Comparison of ENCODE assay signal across 25 cellular contexts in the genomic region with DNA sequence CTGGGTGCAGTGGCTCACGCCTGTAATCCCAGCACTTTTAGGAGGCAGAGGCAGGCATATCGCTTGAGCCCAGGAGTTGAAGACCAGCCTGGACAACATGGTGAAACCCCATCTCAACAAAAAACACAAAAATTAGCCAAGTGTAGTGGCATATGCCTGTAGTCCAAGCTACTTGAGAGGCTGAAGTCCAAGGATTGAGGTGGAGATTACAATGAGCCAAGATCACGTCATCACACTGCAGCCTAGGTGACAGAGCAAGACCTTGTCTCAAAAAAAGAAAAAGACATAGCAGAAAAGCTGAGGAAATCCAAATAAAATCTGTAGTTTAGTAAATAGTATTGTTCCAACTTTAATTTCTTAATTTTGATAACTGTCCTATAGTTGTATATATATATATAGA. TPM values are rescaled to one million over a fixed set of nuclear protein-coding genes. Genes with fewer than 3 reads are reported as not detected.
DNase-seq lines count a peak whose midpoint lies in the region; ATAC-seq, FAIRE-seq and TF ChIP-seq lines count a peak whose summit lies in the region.
"Had no signal": no experiment of that assay in that cellular context is flagged by ENCODE, and none has a peak within 500 bp of the region (broad histone marks: within the 10 kb centered on the region; RNA-seq: fewer than 3 reads in every experiment).

No MANE protein-coding gene starts in this region.

- DNase-seq in right lobe of liver (no peak), HepG2 (ENCODE audit: low spot score) (no peak), K562 (ENCODE audit: extremely low read depth in 1 of 4, low spot score in 3 of 4) (no peak), pancreas (peak in 1 of 6 donors; percentile 14), H54 (ENCODE audit: insufficient read length, low spot score) (no peak), DMS79 treated with DMSO at 0.1 percent for 48 hours (lab: John Stamatoyannopoulos, UW) (no peak)
- peak; percentile 12 for DNase-seq in stimulated activated CD8-positive, alpha-beta memory T cell treated with anti-CD3 and anti-CD28 coated beads, Interleukin-4, amount 100 ng/mL, for 48 hours
- DNase-seq: 8988T; ACHN; AML-193; BE2C; CD4-positive, alpha-beta T cell; CD8-positive, alpha-beta memory T cell; DMS 273 treated with DMSO at 0.1 percent for 48 hours; DMS79; GF-D8; H9 had no signal

- FAIRE-seq in HepG2 (lab: Jason Lieb, UNC) (no peak), K562 (lab: Jason Lieb, UNC) (no peak), pancreas (lab: Jason Lieb, UNC) (no peak), H54 (lab: Jason Lieb, UNC) (no peak)
- FAIRE-seq: A549, D721Med, GM12891, GM18507, H1 had no signal

- H3K36me3 ChIP-seq in right lobe of liver, result no peaks in the 10 kb centered on the region
- peaks cover 0 to 3% of the 10 kb centered on the region in 2 experiments; a peak in 1 of 5 replicates for H3K36me3 ChIP-seq in HepG2 (replicated peaks in 1 of 2; ENCODE audit: control insufficient read depth in 1 of 2, insufficient read depth in 2 of 2, low read length in 2 of 2)
- peaks cover 22% of the 10 kb centered on the region for H3K36me3 ChIP-seq in K562 (ENCODE audit: control insufficient read depth, insufficient read depth, low read length)
- no peaks in the 10 kb centered on the region for H3K36me3 ChIP-seq in pancreas

- TF ChIP-seq POLR2A in right lobe of liver (IDR thresholded peaks at IDR 0.05), result no peak
- TF ChIP-seq POLR2A in HepG2 (IDR thresholded peaks at IDR 0.05; ENCODE audit: insufficient read depth in 1 of 2, low read depth in 2 of 2, low read length in 2 of 2), result no peak
- no peak for TF ChIP-seq POLR2A in K562 (conservative IDR thresholded peaks at IDR 0.05)
- no peak for TF ChIP-seq POLR2A in H54 (IDR thresholded peaks at IDR 0.05; ENCODE audit: low read depth, low read length)

- peaks cover 4% of the 10 kb centered on the region for H3K79me2 ChIP-seq in HepG2 (ENCODE audit: insufficient read depth, low read length)
- H3K79me2 ChIP-seq in K562 (ENCODE audit: control insufficient read depth, insufficient read depth, low read length), result peaks cover 27% of the 10 kb centered on the region

- ATAC-seq in right lobe of liver (peak in 3 of 4 donors; percentile 36 to 57 (median 50)), HepG2 (no peak), K562 (peak; percentile 44), pancreas (peak; percentile 73 to 90 (median 80)), GM18861 (IDR thresholded peaks at IDR 0.05; ENCODE audit: unreplicated experiment) (no peak)
- ATAC-seq: A549, HCT116 had no signal

- H3K9ac ChIP-seq in HepG2 (ENCODE audit: insufficient read depth, low read depth, low read length) (no peak overlapping the region), K562 (ENCODE audit: insufficient read depth in 1 of 2, low read depth in 2 of 2, low read length in 2 of 2) (no peak overlapping the region)
- H3K9ac ChIP-seq: BLaER1 treated with 17β-estradiol and CSF1 and Interleukin-3, amounts not matched to agents 10 nM and 100 nM had no signal

- POLR2A ChIA-PET in HepG2 (lab: Yijun Ruan, JAX) (no interaction called here), K562 (lab: Yijun Ruan, JAX) (interaction anchor here (1.5 kb wide), 1 partner anchor 10 kb away, joined by 15 read pairs; no protein-coding TSS in a partner anchor)

- no peaks in the 10 kb centered on the region for H4K20me1 ChIP-seq in HepG2 (ENCODE audit: insufficient read depth, low read length)
- H4K20me1 ChIP-seq in K562 (replicated peaks; ENCODE audit: control insufficient read depth, insufficient read depth, low read length), result no peaks in the 10 kb centered on the region; the same call in 1 of the 2 replicates

- H2AFZ ChIP-seq in HepG2 (ENCODE audit: low read length) (no peak overlapping the region), K562 (ENCODE audit: low read depth, low read length) (no peak overlapping the region)

- in situ Hi-C loops in HepG2 (cut with HindIII; ENCODE audit: extremely low pct_ligation_motif_present, low pct_unique_long_range_greater_than_20kb), result no loop called here
- in situ Hi-C loops in K562 (cut with MboI), result no loop called here

- no peak overlapping the region for H3K27ac ChIP-seq in right lobe of liver
- no peak overlapping the region for H3K27ac ChIP-seq in HepG2 (ENCODE audit: extremely low read length, insufficient read depth, low read length)
- no peak overlapping the region for H3K27ac ChIP-seq in K562 (ENCODE audit: extremely low read depth, low read depth, low read length)
- H3K27ac ChIP-seq in pancreas, result no peak overlapping the region
- H3K27ac ChIP-seq: A549; BLaER1 treated with 17β-estradiol and CSF1 and Interleukin-3, amounts not matched to agents 10 nM and 100 nM had no signal

- TF ChIP-seq EP300 in HepG2 (IDR thresholded peaks at IDR 0.05; ENCODE audit: low read depth in 2 of 2, low read length in 2 of 2), result no peak
- no peak for TF ChIP-seq EP300 in HepG2 (CRISPR knock-in tag; IDR thresholded peaks at IDR 0.05; ENCODE audit: borderline replicate concordance)
- no peak for TF ChIP-seq EP300 in K562 (IDR thresholded peaks at IDR 0.05; ENCODE audit: low read length)

- CTCF ChIA-PET in HepG2 (lab: Yijun Ruan, JAX; ENCODE audit: low intra/inter-chr PET ratio, low total read pairs), result no interaction called here
- CTCF ChIA-PET in K562 (lab: Yijun Ruan, JAX; ENCODE audit: low intra/inter-chr PET ratio), result interaction anchor here (0.5 kb wide), 1 partner anchor 575 kb away, joined by 3 read pairs; no protein-coding TSS in a partner anchor

- no peaks in the 10 kb centered on the region for H3K9me1 ChIP-seq in K562 (ENCODE audit: control insufficient read depth, insufficient read depth, low read length)

- BruUV-seq in HepG2 (replicated peaks; lab: Mats Ljungman, UMichigan) (no TSS peak), K562 (replicated peaks; lab: Mats Ljungman, UMichigan) (no TSS peak)

- H3K27me3 ChIP-seq in right lobe of liver (no peaks in the 10 kb centered on the region), HepG2 (ENCODE audit: control insufficient read depth in 1 of 2, insufficient read depth in 2 of 2, low read length in 2 of 2) (no peaks in the 10 kb centered on the region), K562 (ENCODE audit: control insufficient read depth in 2 of 2, insufficient read depth in 2 of 2, low read length in 2 of 2) (no peaks in the 10 kb centered on the region), pancreas (no peaks in the 10 kb centered on the region)
- H3K27me3 ChIP-seq: BE2C; BLaER1 treated with 17β-estradiol and CSF1 and Interleukin-3, amounts not matched to agents 10 nM and 100 nM had no signal

- H3K9me3 ChIP-seq in right lobe of liver, result no peaks in the 10 kb centered on the region
- H3K9me3 ChIP-seq in HepG2 (ENCODE audit: low read length), result no peaks in the 10 kb centered on the region
- no peaks in the 10 kb centered on the region for H3K9me3 ChIP-seq in K562 (replicated peaks; ENCODE audit: control insufficient read depth, insufficient read depth, low read depth, low read length)
- H3K9me3 ChIP-seq in pancreas, result no peaks in the 10 kb centered on the region
- H3K9me3 ChIP-seq: A549; BE2C; BLaER1 treated with 17β-estradiol and CSF1 and Interleukin-3, amounts not matched to agents 10 nM and 100 nM had no signal

- 76% methylated on average over 3 of the region's 3 CpGs for WGBS in right lobe of liver (ENCODE audit: insufficient coverage, low coverage, low lambda C conversion rate, missing lambda C conversion rate)
- 85% methylated on average over 3 of the region's 3 CpGs for WGBS in HepG2 (ENCODE audit: low lambda C conversion rate)
- 77% methylated on average over 3 of the region's 3 CpGs for WGBS in K562 (ENCODE audit: insufficient coverage, low coverage, missing lambda C conversion rate)
- 67 to 77% methylated on average over 3 of the region's 3 CpGs for WGBS in pancreas, 2 donors

- intact Hi-C loops in right lobe of liver (cut with DNase I), result no loop called here
- intact Hi-C loops in HepG2 (cut with micrococcal nuclease; ENCODE audit: unreplicated experiment), result no loop called here
- intact Hi-C loops in K562 (cut with micrococcal nuclease), result no loop called here
- intact Hi-C loops in pancreas (cut with DNase I), result no loop called here

- H3K4me1 ChIP-seq in right lobe of liver (no peaks in the 10 kb centered on the region), HepG2 (ENCODE audit: insufficient read depth, low read length) (no peaks in the 10 kb centered on the region; the same call in 1 of the 2 replicates), K562 (replicated peaks in 1 of 2; ENCODE audit: control insufficient read depth in 2 of 2, insufficient read depth in 2 of 2, low read length in 2 of 2) (peaks cover 0 to 12% of the 10 kb centered on the region in 2 experiments; a peak in 2 of 5 replicates), pancreas (no peaks in the 10 kb centered on the region)
- H3K4me1 ChIP-seq: BE2C had no signal

- TF ChIP-seq CTCF in right lobe of liver (IDR thresholded peaks at IDR 0.05), result no peak
- no peak for TF ChIP-seq CTCF in HepG2 (CRISPR knock-in tag; IDR thresholded peaks at IDR 0.05)
- TF ChIP-seq CTCF in K562 (IDR thresholded peaks at IDR 0.05 in 2 of 3, conservative IDR thresholded peaks at IDR 0.05 in 1 of 3; ENCODE audit: insufficient read depth in 2 of 3, low read depth in 1 of 3, low read length in 3 of 3), result no peak
- TF ChIP-seq CTCF in pancreas (IDR thresholded peaks at IDR 0.05), result no peak

- H3K4me2 ChIP-seq in HepG2 (ENCODE audit: low read depth, low read length), result no peak overlapping the region
- H3K4me2 ChIP-seq in K562 (ENCODE audit: insufficient read depth, low read length), result no peak overlapping the region
- H3K4me2 ChIP-seq: A549; BLaER1 treated with 17β-estradiol and CSF1 and Interleukin-3, amounts not matched to agents 10 nM and 100 nM had no signal

- H3K4me3 ChIP-seq in right lobe of liver, result no peak overlapping the region
- H3K4me3 ChIP-seq in HepG2 (replicated peaks in 1 of 3; ENCODE audit: insufficient read depth in 1 of 3, low read depth in 2 of 3, low read length in 3 of 3), result no peak overlapping the region
- no peak overlapping the region for H3K4me3 ChIP-seq in K562
- H3K4me3 ChIP-seq in pancreas, result no peak overlapping the region
- H3K4me3 ChIP-seq: A549; BLaER1 treated with 17β-estradiol and CSF1 and Interleukin-3, amounts not matched to agents 10 nM and 100 nM had no signal

- TF ChIP-seq RAD21 in HepG2 (CRISPR knock-in tag; IDR thresholded peaks at IDR 0.05), result no peak
- TF ChIP-seq RAD21 in K562 (CRISPR knock-in tag; conservative IDR thresholded peaks at IDR 0.05 in 1 of 2, IDR thresholded peaks at IDR 0.05 in 1 of 2), result no peak

RNA-seq across cellular contexts. Expression of a gene that starts 11.5 kb away (rescaled TPM):
- 10 to 100 TPM; 13.9 to 24.3 (median 17.6) TPM for total RNA-seq in right lobe of liver
- 15.3 and 16.5 TPM in 2 replicates for total RNA-seq in HepG2 (2016; rRNA removed; fragmentation: Illumina TruSeq; extraction: Trizol)
- 19.6 and 20.3 TPM in 2 replicates for total RNA-seq in HepG2 (2016; cell fraction: cytosol; rRNA removed; fragmentation: Illumina TruSeq; extraction: Trizol; ENCODE audit: low read depth)
- total RNA-seq in HepG2 (2016; cell fraction: insoluble cytoplasmic fraction; rRNA removed; fragmentation: Illumina TruSeq; extraction: Trizol), result 14.4 and 14.8 TPM in 2 replicates
- total RNA-seq in HepG2 (2016; cell fraction: membrane; rRNA removed; fragmentation: Illumina TruSeq; extraction: Trizol), result 9.8 and 10.0 TPM in 2 replicates
- total RNA-seq in HepG2 (2016; cell fraction: nucleus; rRNA removed; fragmentation: Illumina TruSeq; extraction: Trizol), result 33.1 and 33.8 TPM in 2 replicates
- 9.2 and 10.2 TPM in 2 replicates for polyA plus RNA-seq in HepG2 (2011; rRNA removed)
- polyA plus RNA-seq in HepG2 (2011; cell fraction: cytosol; rRNA removed), result 6.4 and 7.0 TPM in 2 replicates
- polyA plus RNA-seq in HepG2 (2011; cell fraction: nucleus; rRNA removed), result 25.8 and 26.9 TPM in 2 replicates
- 9.5 and 10.7 TPM in 2 replicates for polyA plus RNA-seq in HepG2 (2012)
- 0.15 and 0.16 TPM in 2 replicates for polyA plus RNA-seq in HepG2 (2016; cell fraction: cytosol; fragmentation: Illumina TruSeq; extraction: Trizol; ENCODE audit: low read depth)
- polyA plus RNA-seq in HepG2 (2016; cell fraction: insoluble cytoplasmic fraction; fragmentation: Illumina TruSeq; extraction: Trizol; ENCODE audit: low read depth), result 4.2 and 5.1 TPM in 2 replicates
- polyA plus RNA-seq in HepG2 (2016; cell fraction: membrane; fragmentation: Illumina TruSeq; extraction: Trizol; ENCODE audit: low read depth), result 0.31 and 0.43 TPM in 2 replicates
- 17.2 and 21.7 TPM in 2 replicates for polyA plus RNA-seq in HepG2 (2016; cell fraction: nucleus; fragmentation: Illumina TruSeq; extraction: Trizol; ENCODE audit: insufficient read depth, low read depth)
- polyA minus RNA-seq in HepG2 (2011; rRNA and poly(A)+ RNA removed; ENCODE audit: low replicate concordance), result 27.4 and 50.2 TPM in 2 replicates
- polyA minus RNA-seq in HepG2 (2011; cell fraction: cytosol; rRNA and poly(A)+ RNA removed), result 12.0 and 13.7 TPM in 2 replicates
- 67.2 and 85.5 TPM in 2 replicates for polyA minus RNA-seq in HepG2 (2011; cell fraction: nucleus; rRNA and poly(A)+ RNA removed)
- total RNA-seq in K562 (2011; cell fraction: chromatin; rRNA removed; ENCODE audit: low replicate concordance), result 72.5 and 248 TPM in 2 replicates
- 35.7 and 56.7 TPM in 2 replicates for total RNA-seq in K562 (2011; cell fraction: nucleolus; rRNA removed)
- 84.0 and 86.9 TPM in 2 replicates for total RNA-seq in K562 (2011; cell fraction: nucleoplasm; rRNA removed)
- 10.7 and 12.7 TPM in 2 replicates for total RNA-seq in K562 (2014; rRNA removed)
- 17.2 and 19.1 TPM in 2 replicates for total RNA-seq in K562 (2014; rRNA removed; fragmentation: Illumina TruSeq; extraction: Trizol)
- total RNA-seq in K562 (2015; rRNA removed; fragmentation: Illumina TruSeq; extraction: Trizol), result 23.3 and 24.2 TPM in 2 replicates
- total RNA-seq in K562 (2021), result 20.2 and 22.7 TPM in 2 replicates
- polyA plus RNA-seq in K562 (2011; rRNA removed), result 16.7 and 18.6 TPM in 2 replicates
- polyA plus RNA-seq in K562 (2011; cell fraction: cytosol; rRNA removed), result 9.3 and 12.1 TPM in 2 replicates
- polyA plus RNA-seq in K562 (2011; cell fraction: nucleus; rRNA removed), result 36.7 and 37.9 TPM in 2 replicates
- polyA plus RNA-seq in K562 (2012), result 8.7 and 11.7 TPM in 2 replicates
- polyA plus RNA-seq in K562 (2014; fragmentation: Illumina TruSeq; extraction: Trizol), result 11.9 and 14.6 TPM in 2 replicates
- 1 to 10 TPM; 2.0 to 6.0 TPM for polyA plus RNA-seq in K562 (2014; fragmentation: Nextera tagmentation; extraction: Ambion mirVana)
- 8.8 and 11.4 TPM in 2 replicates for polyA plus RNA-seq in K562 (2014; rRNA removed)
- polyA minus RNA-seq in K562 (2011; rRNA and poly(A)+ RNA removed), result 54.6 and 68.2 TPM in 2 replicates
- 15.4 and 19.6 TPM in 2 replicates for polyA minus RNA-seq in K562 (2011; cell fraction: cytosol; rRNA and poly(A)+ RNA removed)
- polyA minus RNA-seq in K562 (2011; cell fraction: nucleus; rRNA and poly(A)+ RNA removed), result 38.5 and 74.9 TPM in 2 replicates
- total RNA-seq in pancreas, result 10 to 100 TPM; 21.2 to 38.6 (median 24.8) TPM
- 1 to 10 TPM; 6.2 to 7.8 TPM for polyA plus RNA-seq in pancreas

RNA-seq across cellular contexts. Expression of a gene that starts 35.9 kb away (rescaled TPM):
- total RNA-seq in right lobe of liver, result 10 to 100 TPM in 5 of 6 experiments, 1 to 10 TPM in 1; 9.5 to 22.0 (median 16.7) TPM
- 12.1 and 25.3 TPM in 2 replicates for total RNA-seq in HepG2 (2016; rRNA removed; fragmentation: Illumina TruSeq; extraction: Trizol)
- 10.5 and 12.0 TPM in 2 replicates for total RNA-seq in HepG2 (2016; cell fraction: cytosol; rRNA removed; fragmentation: Illumina TruSeq; extraction: Trizol; ENCODE audit: low read depth)
- 9.2 and 25.2 TPM in 2 replicates for total RNA-seq in HepG2 (2016; cell fraction: insoluble cytoplasmic fraction; rRNA removed; fragmentation: Illumina TruSeq; extraction: Trizol)
- total RNA-seq in HepG2 (2016; cell fraction: membrane; rRNA removed; fragmentation: Illumina TruSeq; extraction: Trizol), result 7.8 and 8.3 TPM in 2 replicates
- 34.8 and 45.0 TPM in 2 replicates for total RNA-seq in HepG2 (2016; cell fraction: nucleus; rRNA removed; fragmentation: Illumina TruSeq; extraction: Trizol)
- polyA plus RNA-seq in HepG2 (2011; rRNA removed), result 19.1 and 25.5 TPM in 2 replicates
- 6.8 and 9.3 TPM in 2 replicates for polyA plus RNA-seq in HepG2 (2011; cell fraction: cytosol; rRNA removed)
- polyA plus RNA-seq in HepG2 (2011; cell fraction: nucleus; rRNA removed), result 164 and 167 TPM in 2 replicates
- 23.7 and 26.2 TPM in 2 replicates for polyA plus RNA-seq in HepG2 (2012)
- polyA plus RNA-seq in HepG2 (2016; cell fraction: cytosol; fragmentation: Illumina TruSeq; extraction: Trizol; ENCODE audit: low read depth), result 3.7 and 3.9 TPM in 2 replicates
- polyA plus RNA-seq in HepG2 (2016; cell fraction: insoluble cytoplasmic fraction; fragmentation: Illumina TruSeq; extraction: Trizol; ENCODE audit: low read depth), result 14.4 and 17.9 TPM in 2 replicates
- polyA plus RNA-seq in HepG2 (2016; cell fraction: membrane; fragmentation: Illumina TruSeq; extraction: Trizol; ENCODE audit: low read depth), result 7.6 and 7.8 TPM in 2 replicates
- 109 and 113 TPM in 2 replicates for polyA plus RNA-seq in HepG2 (2016; cell fraction: nucleus; fragmentation: Illumina TruSeq; extraction: Trizol; ENCODE audit: insufficient read depth, low read depth)
- 49.0 and 66.8 TPM in 2 replicates for polyA minus RNA-seq in HepG2 (2011; rRNA and poly(A)+ RNA removed; ENCODE audit: low replicate concordance)
- polyA minus RNA-seq in HepG2 (2011; cell fraction: cytosol; rRNA and poly(A)+ RNA removed), result 4.6 and 5.2 TPM in 2 replicates
- polyA minus RNA-seq in HepG2 (2011; cell fraction: nucleus; rRNA and poly(A)+ RNA removed), result 90.0 and 98.8 TPM in 2 replicates
- 343 and 576 TPM in 2 replicates for total RNA-seq in K562 (2011; cell fraction: chromatin; rRNA removed; ENCODE audit: low replicate concordance)
- total RNA-seq in K562 (2011; cell fraction: nucleolus; rRNA removed), result 343 and 349 TPM in 2 replicates
- total RNA-seq in K562 (2011; cell fraction: nucleoplasm; rRNA removed), result 217 and 256 TPM in 2 replicates
- total RNA-seq in K562 (2014; rRNA removed), result 48.0 and 55.8 TPM in 2 replicates
- total RNA-seq in K562 (2014; rRNA removed; fragmentation: Illumina TruSeq; extraction: Trizol), result 42.6 and 44.9 TPM in 2 replicates
- 45.2 and 47.3 TPM in 2 replicates for total RNA-seq in K562 (2015; rRNA removed; fragmentation: Illumina TruSeq; extraction: Trizol)
- total RNA-seq in K562 (2021), result 67.6 and 71.1 TPM in 2 replicates
- 37.6 and 56.2 TPM in 2 replicates for polyA plus RNA-seq in K562 (2011; rRNA removed)
- 29.5 and 46.2 TPM in 2 replicates for polyA plus RNA-seq in K562 (2011; cell fraction: cytosol; rRNA removed)
- polyA plus RNA-seq in K562 (2011; cell fraction: nucleus; rRNA removed), result 499 and 561 TPM in 2 replicates
- 58.5 and 64.0 TPM in 2 replicates for polyA plus RNA-seq in K562 (2012)
- polyA plus RNA-seq in K562 (2014; fragmentation: Illumina TruSeq; extraction: Trizol), result 55.4 and 58.5 TPM in 2 replicates
- 10 to 100 TPM; 18.8 to 21.6 TPM for polyA plus RNA-seq in K562 (2014; fragmentation: Nextera tagmentation; extraction: Ambion mirVana)
- polyA plus RNA-seq in K562 (2014; rRNA removed), result 56.7 and 69.0 TPM in 2 replicates
- 45.9 and 57.2 TPM in 2 replicates for polyA minus RNA-seq in K562 (2011; rRNA and poly(A)+ RNA removed)
- 16.1 and 22.0 TPM in 2 replicates for polyA minus RNA-seq in K562 (2011; cell fraction: cytosol; rRNA and poly(A)+ RNA removed)
- polyA minus RNA-seq in K562 (2011; cell fraction: nucleus; rRNA and poly(A)+ RNA removed), result 194 and 218 TPM in 2 replicates
- 10 to 100 TPM; 10.8 to 27.0 (median 19.8) TPM for total RNA-seq in pancreas
- polyA plus RNA-seq in pancreas, result 10 to 100 TPM; 47.0 to 47.1 TPM

Comparison
In these comparisons a context has a peak if more than half of its experiments do, and no peak if none do; other contexts are left out.
1. ATAC-seq: peak in right lobe of liver (3 of 4), K562 (single experiment) and pancreas (4 of 4); none in HepG2 (single experiment) and GM18861 (single experiment).